9 cellular contexts compared by ENCODE assay signal in the genomic region with DNA sequence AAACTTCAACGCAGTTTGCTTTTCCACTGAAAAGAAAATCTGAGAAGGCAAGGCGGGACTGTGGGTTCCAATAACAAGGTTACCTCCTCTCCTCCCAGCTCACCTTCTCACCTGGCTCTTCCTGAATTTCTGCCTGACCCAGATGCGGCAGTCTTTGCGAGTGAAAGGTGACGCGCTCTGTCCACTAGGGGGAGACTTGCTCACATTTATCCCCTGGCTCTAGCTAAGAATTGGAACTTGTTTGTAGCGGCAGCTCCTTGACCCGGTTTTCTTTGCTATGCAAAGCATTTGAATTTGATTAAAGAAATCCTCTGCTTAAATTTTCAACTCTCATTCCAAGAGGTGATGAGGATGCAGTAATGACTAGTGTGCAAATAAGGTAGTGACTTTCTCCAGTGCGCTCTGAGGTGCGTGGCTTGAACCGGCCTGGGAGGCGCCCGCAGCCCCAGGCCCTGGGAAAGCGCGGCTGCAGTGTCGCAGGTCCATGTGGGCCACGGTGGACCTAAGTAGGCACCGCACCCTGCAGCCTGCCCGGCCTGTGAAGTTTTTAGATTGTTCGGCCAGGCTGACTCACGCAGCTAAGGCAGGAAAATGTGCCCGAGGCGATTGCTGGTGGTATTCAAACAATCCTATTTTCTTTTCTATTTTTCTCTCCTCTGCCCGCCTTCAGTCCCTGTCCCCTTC.
DNase-seq lines count a peak whose midpoint lies in the region; ATAC-seq and TF ChIP-seq lines count a peak whose summit lies in the region.
"Had no signal": no experiment of that assay in that cellular context is flagged by ENCODE, and none has a peak within 500 bp of the region (broad histone marks: within the 10 kb centered on the region; RNA-seq: fewer than 3 reads in every experiment).

No MANE protein-coding gene starts in this region.

- no peaks in the 10 kb centered on the region for H3K9me3 ChIP-seq in iPS-18a (ENCODE audit: control insufficient read depth, low read depth, low read length)

- peak; percentile 91 for TF ChIP-seq CTCF in AG09319 (IDR thresholded peaks at IDR 0.05; ENCODE audit: low read depth, low read length)

- no peaks in the 10 kb centered on the region for H3K36me3 ChIP-seq in iPS-18a (ENCODE audit: control insufficient read depth, low read depth, low read length)

- no peaks in the 10 kb centered on the region for H3K9me3 Mint-ChIP-seq in T-helper 2 cell treated with Interferon-gamma antibody and Interleukin-4, amounts not matched to agents 5 μg/mL and 100 μg/mL, for 36 hours
- H3K9me3 Mint-ChIP-seq: stimulated activated naive CD8-positive, alpha-beta T cell treated with anti-CD3 and anti-CD28 coated beads, Interleukin-15, Interleukin-2, amounts not matched to agents 100 ng/mL and 50 ng/mL, for 24 hours had no signal

- no peak overlapping the region for H3K27ac ChIP-seq in iPS-18a (ENCODE audit: low read length)

- peak overlapping the region; percentile 21 for H3K4me3 Mint-ChIP-seq in T-helper 2 cell treated with Interferon-gamma antibody and Interleukin-4, amounts not matched to agents 5 μg/mL and 100 μg/mL, for 36 hours
- H3K4me3 Mint-ChIP-seq: stimulated activated naive CD8-positive, alpha-beta T cell treated with anti-CD3 and anti-CD28 coated beads, Interleukin-15, Interleukin-2, amounts not matched to agents 100 ng/mL and 50 ng/mL, for 24 hours had no signal

- H3K27me3 ChIP-seq in iPS-18a (ENCODE audit: control insufficient read depth, insufficient read depth, low read length), result no peaks in the 10 kb centered on the region

- peak; percentile 81 for ATAC-seq in GM18861 (IDR thresholded peaks at IDR 0.05; ENCODE audit: unreplicated experiment)
- peak; percentile 84 for ATAC-seq in HG02981 (IDR thresholded peaks at IDR 0.05; ENCODE audit: unreplicated experiment)

- peak overlapping the region; percentile 50 for H3K4me3 ChIP-seq in iPS-18a (ENCODE audit: low read length)

- H3K36me3 Mint-ChIP-seq in T-helper 2 cell treated with Interferon-gamma antibody and Interleukin-4, amounts not matched to agents 5 μg/mL and 100 μg/mL, for 36 hours (ENCODE audit: low read depth), result no peaks in the 10 kb centered on the region

- H3K9ac ChIP-seq in iPS-18a (ENCODE audit: low read length), result no peak overlapping the region

- DNase-seq in AG09319 (ENCODE audit: extremely low read depth, low read depth) (peak; percentile 31), NCI-H1694 (lab: John Stamatoyannopoulos, UW) (peak; percentile 40), brain pericyte (ENCODE audit: low read depth, low spot score) (peak; percentile 16)
- DNase-seq in T-helper 2 cell treated with Interferon-gamma antibody and Interleukin-4, amounts not matched to agents 5 μg/mL and 100 μg/mL, for 36 hours (ENCODE audit: low spot score), result peak; percentile 7
- peak; percentile 17 for DNase-seq in stimulated activated CD4-positive, alpha-beta T cell treated with anti-CD3 and anti-CD28 coated beads, Interleukin-12 subunit alpha, Interleukin-12 subunit beta, amount 100 ng/mL, for 4 hours

- no peaks in the 10 kb centered on the region for H3K4me1 ChIP-seq in iPS-18a (ENCODE audit: control insufficient read depth, low read depth, low read length)

- H3K4me1 Mint-ChIP-seq in T-helper 2 cell treated with Interferon-gamma antibody and Interleukin-4, amounts not matched to agents 5 μg/mL and 100 μg/mL, for 36 hours (ENCODE audit: low read depth), result no peaks in the 10 kb centered on the region

- H3K27ac Mint-ChIP-seq in T-helper 2 cell treated with Interferon-gamma antibody and Interleukin-4, amounts not matched to agents 5 μg/mL and 100 μg/mL, for 36 hours, result no peak overlapping the region
- H3K27ac Mint-ChIP-seq: stimulated activated naive CD8-positive, alpha-beta T cell treated with anti-CD3 and anti-CD28 coated beads, Interleukin-15, Interleukin-2, amounts not matched to agents 100 ng/mL and 50 ng/mL, for 24 hours had no signal

- peaks cover 7% of the 10 kb centered on the region for H3K27me3 Mint-ChIP-seq in T-helper 2 cell treated with Interferon-gamma antibody and Interleukin-4, amounts not matched to agents 5 μg/mL and 100 μg/mL, for 36 hours (ENCODE audit: low read depth)
